18 cellular contexts compared by ENCODE assay signal in the genomic region with DNA sequence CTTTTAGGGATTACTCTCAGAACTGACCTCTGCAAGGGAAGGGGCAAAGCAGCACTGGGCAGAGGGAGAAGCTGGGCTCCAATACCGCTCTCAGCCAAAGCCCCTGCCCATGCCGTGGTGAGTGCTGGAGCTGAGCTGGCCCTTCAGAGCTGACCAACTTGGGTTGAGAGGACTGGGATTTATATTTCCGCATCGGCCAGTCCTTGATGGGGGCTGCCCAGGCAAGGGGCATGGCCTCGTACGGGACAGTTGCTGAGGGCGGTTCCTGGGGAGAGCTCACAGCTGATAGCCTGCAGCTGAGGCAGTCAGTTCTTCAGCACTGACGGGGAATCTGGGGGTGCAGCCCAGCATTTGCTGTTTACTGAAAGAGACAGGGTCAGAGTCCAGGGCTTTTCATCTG. TPM values are rescaled to one million over a fixed set of nuclear protein-coding genes. Genes with fewer than 3 reads are reported as not detected.
DNase-seq lines count a peak whose midpoint lies in the region; TF ChIP-seq lines count a peak whose summit lies in the region.
"Had no signal": no experiment of that assay in that cellular context is flagged by ENCODE, and none has a peak within 500 bp of the region (broad histone marks: within the 10 kb centered on the region; RNA-seq: fewer than 3 reads in every experiment).

No MANE protein-coding gene starts in this region.

- no peak overlapping the region for H3K4me3 Mint-ChIP-seq in nephron progenitor cell
- H3K4me3 Mint-ChIP-seq: CD14-positive monocyte; CD8-positive, alpha-beta T cell; HFFc6 had no signal

- H3K27ac ChIP-seq in cardiac muscle cell (peak overlapping the region; percentile 59), right atrium auricular region (no peak overlapping the region), coronary artery (no peak overlapping the region)
- H3K27ac ChIP-seq: 22Rv1, HL-60 had no signal

- TF ChIP-seq CTCF in cardiac muscle cell (IDR thresholded peaks at IDR 0.05; ENCODE audit: low read depth, low read length), result no peak
- no peak for TF ChIP-seq CTCF in right atrium auricular region (IDR thresholded peaks at IDR 0.05)
- TF ChIP-seq CTCF in coronary artery (IDR thresholded peaks at IDR 0.05), result no peak
- TF ChIP-seq CTCF in nephron progenitor cell (IDR thresholded peaks at IDR 0.05), result no peak

- H3K36me3 ChIP-seq in cardiac muscle cell (no peaks in the 10 kb centered on the region), right atrium auricular region (no peaks in the 10 kb centered on the region)

- peak overlapping the region; percentile 56 for H3K27ac Mint-ChIP-seq in nephron progenitor cell
- H3K27ac Mint-ChIP-seq: CD14-positive monocyte; CD8-positive, alpha-beta T cell; HFFc6 had no signal

- peaks cover 5% of the 10 kb centered on the region for H3K27me3 Mint-ChIP-seq in nephron progenitor cell (ENCODE audit: low read depth, poor library complexity)

- H3K4me1 Mint-ChIP-seq in nephron progenitor cell, result peaks cover 54% of the 10 kb centered on the region
- H3K4me1 Mint-ChIP-seq: CD14-positive monocyte had no signal

- H3K27me3 ChIP-seq in cardiac muscle cell, result no peaks in the 10 kb centered on the region
- no peaks in the 10 kb centered on the region for H3K27me3 ChIP-seq in right atrium auricular region

- H3K4me1 ChIP-seq in cardiac muscle cell (ENCODE audit: low read depth) (peaks cover 22% of the 10 kb centered on the region), right atrium auricular region (peaks cover 0 to 14% of the 10 kb centered on the region in 2 donors)

- H3K9me3 ChIP-seq in cardiac muscle cell (ENCODE audit: low read depth), result no peaks in the 10 kb centered on the region
- no peaks in the 10 kb centered on the region for H3K9me3 ChIP-seq in right atrium auricular region

- no peak for DNase-seq in cardiac muscle cell (ENCODE audit: low read depth in 1 of 2, low spot score in 1 of 2)
- no peak for DNase-seq in right atrium auricular region (ENCODE audit: low spot score)
- DNase-seq in coronary artery (ENCODE audit: low spot score), result peak; percentile 59
- no peak for DNase-seq in nephron progenitor cell
- DNase-seq in posterior cingulate gyrus, result no peak
- no peak for DNase-seq in NCI-H2171 treated with DMSO at 0.1 percent for 48 hours (lab: John Stamatoyannopoulos, UW)
- no peak for DNase-seq in SIG-M5 treated with dmso at 0.1 percent for 504 hours (lab: John Stamatoyannopoulos, UW; ENCODE audit: unreplicated experiment)
- DNase-seq: CD8-positive, alpha-beta T cell; COR-L47; DMS153; DMS79 treated with DMSO at 0.1 percent for 48 hours; EL; GOT3; HCEC 1CT; HFFc6 had no signal

- intact Hi-C loops in posterior cingulate gyrus (cut with DNase I), result no loop called here

- H3K36me3 Mint-ChIP-seq in nephron progenitor cell (ENCODE audit: low read depth), result peaks cover 58% of the 10 kb centered on the region
- H3K36me3 Mint-ChIP-seq: CD14-positive monocyte; CD8-positive, alpha-beta T cell had no signal

- no peak overlapping the region for H3K4me3 ChIP-seq in cardiac muscle cell
- H3K4me3 ChIP-seq in right atrium auricular region, result no peak overlapping the region
- H3K4me3 ChIP-seq in coronary artery, result no peak overlapping the region

- H3K9me3 Mint-ChIP-seq in nephron progenitor cell, result peaks cover 30% of the 10 kb centered on the region
- H3K9me3 Mint-ChIP-seq: CD8-positive, alpha-beta T cell had no signal

RNA-seq across cellular contexts. Expression of gene HUNK, which starts 8.0 kb away (rescaled TPM):
- total RNA-seq in cardiac muscle cell, result 6.7 and 8.0 TPM in 2 replicates
- 9.2 and 13.2 TPM in 2 replicates for polyA plus RNA-seq in cardiac muscle cell
- 1 to 10 TPM in 1 of 2 donors, under 1 TPM in 1; 0.20 to 2.0 TPM for total RNA-seq in right atrium auricular region
- total RNA-seq: CD8-positive, alpha-beta T cell; HFFc6 had no signal
- polyA plus RNA-seq: CD14-positive monocyte had no signal
